In genomic region chr3:189109145-189109544, GRCh38 we compare ENCODE assay signal across 25 cellular contexts.
DNase-seq lines count a peak whose midpoint lies in the region; ATAC-seq, FAIRE-seq and TF ChIP-seq lines count a peak whose summit lies in the region.
"Had no signal": no experiment of that assay in that cellular context is flagged by ENCODE, and none has a peak within 500 bp of the region (broad histone marks: within the 10 kb centered on the region; RNA-seq: fewer than 3 reads in every experiment).

No MANE protein-coding gene starts in this region.

- no peak overlapping the region for H3K27ac ChIP-seq in keratinocyte (ENCODE audit: control insufficient read depth, insufficient read depth, low read length)
- H3K27ac ChIP-seq in smooth muscle cell (ENCODE audit: low read depth) = peak overlapping the region; percentile 22

- H3K36me3 ChIP-seq in keratinocyte (ENCODE audit: control insufficient read depth in 2 of 2, extremely low read depth in 1 of 2, insufficient read depth in 2 of 2, low read length in 2 of 2) (no peaks in the 10 kb centered on the region), smooth muscle cell (ENCODE audit: low read depth) (no peaks in the 10 kb centered on the region)

- dilution Hi-C loops in keratinocyte (cut with MboI; ENCODE audit: extremely low pct_ligation_motif_present, low sequenced_read_pairs) = no loop called here

- peaks cover 10% of the 10 kb centered on the region for H3K9me3 Mint-ChIP-seq in WTC11

- peaks cover 3% of the 10 kb centered on the region; the same call in 1 of the 2 replicates for H3K4me1 Mint-ChIP-seq in WTC11
- H3K4me1 Mint-ChIP-seq: B cell; CD14-positive monocyte; CD8-positive, alpha-beta memory T cell had no signal

- H3K4me3 ChIP-seq in keratinocyte (ENCODE audit: control insufficient read depth in 2 of 3, extremely low read depth in 1 of 3, insufficient read depth in 2 of 3, low read depth in 1 of 3, low read length in 3 of 3) = no peak overlapping the region
- no peak overlapping the region for H3K4me3 ChIP-seq in smooth muscle cell

- no peak overlapping the region; the same call in 1 of the 2 replicates for H3K27ac Mint-ChIP-seq in WTC11
- H3K27ac Mint-ChIP-seq: B cell; CD14-positive monocyte; CD8-positive, alpha-beta memory T cell had no signal

- H3K9me3 ChIP-seq in keratinocyte (ENCODE audit: control insufficient read depth, low read depth, low read length) = no peaks in the 10 kb centered on the region
- H3K9me3 ChIP-seq in smooth muscle cell (replicated peaks; ENCODE audit: low read depth) = no peaks in the 10 kb centered on the region

- no peaks in the 10 kb centered on the region for H3K79me2 ChIP-seq in keratinocyte (ENCODE audit: control insufficient read depth, insufficient read depth, low read length)
- no peaks in the 10 kb centered on the region for H3K79me2 ChIP-seq in smooth muscle cell (ENCODE audit: low read depth)

- no peaks in the 10 kb centered on the region for H3K36me3 Mint-ChIP-seq in WTC11
- H3K36me3 Mint-ChIP-seq: CD14-positive monocyte had no signal

- H3K4me2 ChIP-seq in keratinocyte (ENCODE audit: control insufficient read depth, extremely low read depth, insufficient read depth, low read depth, low read length) (no peak overlapping the region), smooth muscle cell (peak overlapping the region; percentile 82)

- no peaks in the 10 kb centered on the region for H4K20me1 ChIP-seq in keratinocyte (ENCODE audit: control insufficient read depth, extremely low read depth, insufficient read depth, low read length)
- H4K20me1 ChIP-seq in smooth muscle cell (ENCODE audit: low read depth) = no peaks in the 10 kb centered on the region

- H3K27me3 ChIP-seq in keratinocyte (ENCODE audit: control insufficient read depth, extremely low read depth, insufficient read depth, low read length) (peaks cover 5% of the 10 kb centered on the region), smooth muscle cell (ENCODE audit: low read depth) (no peaks in the 10 kb centered on the region)

- no peak overlapping the region for H3K9ac ChIP-seq in keratinocyte (ENCODE audit: control insufficient read depth, extremely low read depth, insufficient read depth, low read length)
- peak overlapping the region; percentile 13 for H3K9ac ChIP-seq in smooth muscle cell (ENCODE audit: low read depth)

- H3K4me1 ChIP-seq in keratinocyte (ENCODE audit: control insufficient read depth, extremely low read depth, insufficient read depth, low read length) (no peaks in the 10 kb centered on the region), smooth muscle cell (ENCODE audit: low read depth) (peaks cover 7% of the 10 kb centered on the region)

- H2AFZ ChIP-seq in keratinocyte (ENCODE audit: control insufficient read depth, low read length) (no peak overlapping the region), smooth muscle cell (ENCODE audit: low read depth) (peak overlapping the region; percentile 81)

- ATAC-seq in WTC11 = peak; percentile 26
- ATAC-seq in GM18907 (IDR thresholded peaks at IDR 0.05; ENCODE audit: unreplicated experiment) = no peak
- ATAC-seq in GM21526 (IDR thresholded peaks at IDR 0.05; ENCODE audit: low FRiP score, unreplicated experiment) = no peak
- ATAC-seq: PC-3 had no signal

- H3K9me1 ChIP-seq in keratinocyte (ENCODE audit: control insufficient read depth, extremely low read depth, insufficient read depth, low read length) = no peaks in the 10 kb centered on the region

- FAIRE-seq in keratinocyte (lab: Jason Lieb, UNC) = peak; percentile 43
- FAIRE-seq: GM12892 had no signal

- TF ChIP-seq CTCF in WTC11 (IDR thresholded peaks at IDR 0.05) (no peak), keratinocyte (optimal IDR thresholded peaks at IDR 0.05 in 1 of 3, IDR thresholded peaks at IDR 0.05 in 1 of 3, conservative IDR thresholded peaks at IDR 0.05 in 1 of 3; ENCODE audit: extremely low read depth in 1 of 3, insufficient read depth in 2 of 3, low read length in 3 of 3) (no peak), smooth muscle cell (IDR thresholded peaks at IDR 0.05; ENCODE audit: borderline replicate concordance, insufficient read depth, poor library complexity, severe bottlenecking) (no peak)

- POLR2A ChIA-PET in WTC11 (lab: Charles Lee) = no interaction called here

- no peak overlapping the region for H3K4me3 Mint-ChIP-seq in WTC11
- H3K4me3 Mint-ChIP-seq: B cell; CD8-positive, alpha-beta memory T cell had no signal

- H3K27me3 Mint-ChIP-seq in WTC11 (ENCODE audit: low read depth) = no peaks in the 10 kb centered on the region

- WGBS in smooth muscle cell (ENCODE audit: low lambda C conversion rate) = 56% methylated on average over 8 of the region's 8 CpGs

- H3F3A ChIP-seq in smooth muscle cell (ENCODE audit: low read depth) = no peaks in the 10 kb centered on the region

- CTCF ChIA-PET in WTC11 (lab: Charles Lee) = no interaction called here

- DNase-seq in WTC11 (ENCODE audit: low spot score) (no peak), keratinocyte (ENCODE audit: low read depth, low spot score) (no peak), smooth muscle cell (lab: John Stamatoyannopoulos, UW; ENCODE audit: unreplicated experiment) (no peak), amygdala (lab: John Stamatoyannopoulos, UW) (no peak), superior temporal gyrus (ENCODE audit: extremely low spot score) (no peak)
- DNase-seq: Calu3; CD8-positive, alpha-beta memory T cell; DND-41; GOT3; HCEC 1CT; KBM-7; MV-4-11; NCI-H1105 treated with DMSO at 0.1 percent for 48 hours; NCI-H146; NCI-H1930; NCI-H2107; NCI-H524 treated with DMSO at 0.1 percent for 48 hours; NCI-H82; NK-92 treated with Interleukin-12 subunit alpha and Interleukin-12 subunit beta, amount 100 ng/mL, for 24 hours; PC-3 had no signal

TF ChIP-seq in WTC11, 78 proteins besides CTCF, POLR2A, EP300 and RAD21 (continues in another document):
- no peak for TF ChIP-seq ETV6 (CRISPR knock-in tag; IDR thresholded peaks at IDR 0.05)
- TF ChIP-seq NR1H2 (CRISPR knock-in tag; IDR thresholded peaks at IDR 0.05) = no peak
- TF ChIP-seq NFE2L1 (CRISPR knock-in tag; IDR thresholded peaks at IDR 0.05) = no peak
- no peak for TF ChIP-seq ZNF671 (CRISPR knock-in tag; IDR thresholded peaks at IDR 0.05)
- TF ChIP-seq FOXK1 (CRISPR knock-in tag; IDR thresholded peaks at IDR 0.05) = no peak
- no peak for TF ChIP-seq TEAD1 (CRISPR knock-in tag; IDR thresholded peaks at IDR 0.05)
- TF ChIP-seq E2F1 (CRISPR knock-in tag; IDR thresholded peaks at IDR 0.05) = no peak
- TF ChIP-seq, protein P1, sequence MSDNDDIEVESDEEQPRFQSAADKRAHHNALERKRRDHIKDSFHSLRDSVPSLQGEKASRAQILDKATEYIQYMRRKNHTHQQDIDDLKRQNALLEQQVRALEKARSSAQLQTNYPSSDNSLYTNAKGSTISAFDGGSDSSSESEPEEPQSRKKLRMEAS (CRISPR knock-in tag; IDR thresholded peaks at IDR 0.05) = no peak
- TF ChIP-seq ZBTB21 (CRISPR knock-in tag; IDR thresholded peaks at IDR 0.05; ENCODE audit: borderline replicate concordance) = no peak
- no peak for TF ChIP-seq E2F4 (CRISPR knock-in tag; IDR thresholded peaks at IDR 0.05; ENCODE audit: borderline replicate concordance, low read depth)
- TF ChIP-seq KAT7 (CRISPR knock-in tag; IDR thresholded peaks at IDR 0.05; ENCODE audit: borderline replicate concordance) = no peak
- TF ChIP-seq TCF7 (CRISPR knock-in tag; IDR thresholded peaks at IDR 0.05; ENCODE audit: low read depth) = no peak
- no peak for TF ChIP-seq ZNF232 (CRISPR knock-in tag; IDR thresholded peaks at IDR 0.05)
- no peak for TF ChIP-seq E2F5 (CRISPR knock-in tag; IDR thresholded peaks at IDR 0.05)
